ENCODE assay signal across 21 cellular contexts in the genomic region with DNA sequence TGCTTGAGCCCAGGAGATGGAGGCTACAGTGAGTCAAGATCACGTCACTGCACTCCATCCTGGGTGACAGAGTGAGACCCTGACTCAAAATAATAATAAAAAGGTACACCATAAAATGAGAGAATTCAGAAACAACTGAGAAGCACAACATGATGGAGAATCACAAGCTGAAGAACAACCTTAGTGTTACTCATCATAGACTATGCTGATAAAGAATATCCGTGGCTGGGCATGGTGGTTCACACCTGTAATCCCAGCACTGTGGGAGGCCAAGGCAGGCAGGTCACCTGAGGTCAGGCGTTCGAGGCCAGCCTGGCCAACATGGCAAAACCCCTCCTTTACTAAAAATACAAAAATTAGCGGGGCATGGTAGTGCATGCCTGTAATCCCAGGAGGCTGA. TPM values are rescaled to one million over a fixed set of nuclear protein-coding genes. Genes with fewer than 3 reads are reported as not detected.
DNase-seq lines count a peak whose midpoint lies in the region; ATAC-seq, FAIRE-seq and TF ChIP-seq lines count a peak whose summit lies in the region.
"Had no signal": no experiment of that assay in that cellular context is flagged by ENCODE, and none has a peak within 500 bp of the region (broad histone marks: within the 10 kb centered on the region; RNA-seq: fewer than 3 reads in every experiment).

No MANE protein-coding gene starts in this region.

- H3K27me3 ChIP-seq in BLaER1 (no peaks in the 10 kb centered on the region), neutrophil (no peaks in the 10 kb centered on the region)

- H3K36me3 ChIP-seq in BLaER1 (peaks cover 16% of the 10 kb centered on the region; the same call in 1 of the 2 replicates), neutrophil (peaks cover 15% of the 10 kb centered on the region)

- H3K27ac ChIP-seq in BLaER1 (no peak overlapping the region), neutrophil (peak overlapping the region; percentile 12)
- H3K27ac ChIP-seq: GM23248 had no signal

- H3K4me2 ChIP-seq in BLaER1, result peak overlapping the region; percentile 81

- H3K27ac Mint-ChIP-seq in activated CD8-positive, alpha-beta T cell treated with anti-CD3 and anti-CD28 coated beads for 36 hours, result no peak overlapping the region
- H3K27ac Mint-ChIP-seq in activated CD8-positive, alpha-beta T cell treated with anti-CD3 and anti-CD28 coated beads, Interleukin-2, amount 10 ng/mL, durations not matched to agents 7 days and 5 days, result no peak overlapping the region
- no peak overlapping the region for H3K27ac Mint-ChIP-seq in activated T-helper 17 cell treated with anti-CD3 and anti-CD28 coated beads, Interleukin-2, amount 50 U/mL, for 72 hours

- no peak for FAIRE-seq in HTR-8/SVneo (lab: Jason Lieb, UNC)
- FAIRE-seq: A204.1, D721Med, G401.6, GM12891, RCC 7860 had no signal

- CTCF ChIA-PET in activated CD8-positive, alpha-beta T cell treated with anti-CD3 and anti-CD28 coated beads for 36 hours (lab: Charles Lee), result no interaction called here
- CTCF ChIA-PET in activated CD8-positive, alpha-beta T cell treated with anti-CD3 and anti-CD28 coated beads, Interleukin-2, amount 10 ng/mL, durations not matched to agents 7 days and 5 days (lab: Charles Lee), result no interaction called here

- POLR2A ChIA-PET in activated CD8-positive, alpha-beta T cell treated with anti-CD3 and anti-CD28 coated beads for 36 hours (lab: Charles Lee), result interaction anchor here (1.4 kb wide), 1 partner anchor 9 kb away, joined by 4 read pairs; no protein-coding TSS in a partner anchor
- POLR2A ChIA-PET in activated CD8-positive, alpha-beta T cell treated with anti-CD3 and anti-CD28 coated beads, Interleukin-2, amount 10 ng/mL, durations not matched to agents 7 days and 5 days (lab: Charles Lee), result interaction anchor here (0.9 kb wide), 1 partner anchor 10 kb away, joined by 3 read pairs; no protein-coding TSS in a partner anchor

- intact Hi-C loops in activated CD8-positive, alpha-beta T cell treated with anti-CD3 and anti-CD28 coated beads for 36 hours (cut with micrococcal nuclease), result no loop called here
- intact Hi-C loops in posterior vena cava (cut with DNase I), result loop anchor here in 1 of 2 donors (10.0 kb wide), 1 partner anchor 50 kb away; no protein-coding TSS in a partner anchor

- ATAC-seq in activated CD8-positive, alpha-beta T cell treated with anti-CD3 and anti-CD28 coated beads for 36 hours, result peak; percentile 38
- no peak for ATAC-seq in activated CD8-positive, alpha-beta T cell treated with anti-CD3 and anti-CD28 coated beads, Interleukin-2, amount 10 ng/mL, durations not matched to agents 7 days and 5 days
- peak; percentile 75 for ATAC-seq in activated T-helper 17 cell treated with anti-CD3 and anti-CD28 coated beads, Interleukin-2, amount 50 U/mL, for 72 hours (replicated peaks)
- no peak for ATAC-seq in GM18870 (IDR thresholded peaks at IDR 0.05; ENCODE audit: unreplicated experiment)

- DNase-seq in activated CD8-positive, alpha-beta T cell treated with anti-CD3 and anti-CD28 coated beads for 36 hours, result no peak
- DNase-seq in activated CD8-positive, alpha-beta T cell treated with anti-CD3 and anti-CD28 coated beads, Interleukin-2, amount 10 ng/mL, durations not matched to agents 7 days and 5 days, result no peak
- DNase-seq in HTR-8/SVneo (ENCODE audit: insufficient read length, low spot score) (no peak), posterior vena cava (ENCODE audit: low spot score) (no peak)
- DNase-seq: CD4-positive, CD25-positive, alpha-beta regulatory T cell; DMS79 treated with DMSO at 0.1 percent for 48 hours; GM23248; IMR-90; NCI-H1417 treated with DMSO at 0.1 percent for 48 hours; NCI-H2029; NCI-H2171 treated with DMSO at 0.1 percent for 48 hours; NCI-H510A had no signal

- H3K4me3 ChIP-seq in BLaER1 (no peak overlapping the region), neutrophil (ENCODE audit: low read depth in 1 of 2, low read length in 1 of 2) (no peak overlapping the region)
- H3K4me3 ChIP-seq: GM23248 had no signal

- H3K4me1 ChIP-seq in BLaER1, result peaks cover 88% of the 10 kb centered on the region
- peaks cover 68 to 91% of the 10 kb centered on the region in 2 experiments for H3K4me1 ChIP-seq in neutrophil (ENCODE audit: control insufficient read depth in 1 of 2, insufficient read depth in 1 of 2, low read depth in 1 of 2, low read length in 1 of 2)

- no peaks in the 10 kb centered on the region for H3K9me3 ChIP-seq in BLaER1
- no peaks in the 10 kb centered on the region for H3K9me3 ChIP-seq in neutrophil

- TF ChIP-seq CTCF in activated CD8-positive, alpha-beta T cell treated with anti-CD3 and anti-CD28 coated beads for 36 hours (IDR thresholded peaks at IDR 0.05), result no peak
- TF ChIP-seq CTCF in neutrophil (IDR thresholded peaks at IDR 0.05), result no peak

- H4K20me1 ChIP-seq in BLaER1, result peaks cover 100% of the 10 kb centered on the region

- H3K27me3 Mint-ChIP-seq in activated CD8-positive, alpha-beta T cell treated with anti-CD3 and anti-CD28 coated beads for 36 hours, result no peaks in the 10 kb centered on the region
- H3K27me3 Mint-ChIP-seq in activated CD8-positive, alpha-beta T cell treated with anti-CD3 and anti-CD28 coated beads, Interleukin-2, amount 10 ng/mL, durations not matched to agents 7 days and 5 days (ENCODE audit: low read depth), result no peaks in the 10 kb centered on the region
- H3K27me3 Mint-ChIP-seq in activated T-helper 17 cell treated with anti-CD3 and anti-CD28 coated beads, Interleukin-2, amount 50 U/mL, for 72 hours, result no peaks in the 10 kb centered on the region
- H3K27me3 Mint-ChIP-seq: CD4-positive, CD25-positive, alpha-beta regulatory T cell had no signal

- H3K36me3 Mint-ChIP-seq in activated CD8-positive, alpha-beta T cell treated with anti-CD3 and anti-CD28 coated beads for 36 hours (ENCODE audit: low read depth), result no peaks in the 10 kb centered on the region
- H3K36me3 Mint-ChIP-seq in activated CD8-positive, alpha-beta T cell treated with anti-CD3 and anti-CD28 coated beads, Interleukin-2, amount 10 ng/mL, durations not matched to agents 7 days and 5 days (ENCODE audit: low read depth), result peaks cover 3% of the 10 kb centered on the region
- no peaks in the 10 kb centered on the region for H3K36me3 Mint-ChIP-seq in activated T-helper 17 cell treated with anti-CD3 and anti-CD28 coated beads, Interleukin-2, amount 50 U/mL, for 72 hours (ENCODE audit: low read depth)
- H3K36me3 Mint-ChIP-seq: CD4-positive, CD25-positive, alpha-beta regulatory T cell had no signal

- H3K9me3 Mint-ChIP-seq in activated CD8-positive, alpha-beta T cell treated with anti-CD3 and anti-CD28 coated beads for 36 hours, result no peaks in the 10 kb centered on the region
- no peaks in the 10 kb centered on the region for H3K9me3 Mint-ChIP-seq in activated CD8-positive, alpha-beta T cell treated with anti-CD3 and anti-CD28 coated beads, Interleukin-2, amount 10 ng/mL, durations not matched to agents 7 days and 5 days (ENCODE audit: insufficient read depth)
- no peaks in the 10 kb centered on the region for H3K9me3 Mint-ChIP-seq in activated T-helper 17 cell treated with anti-CD3 and anti-CD28 coated beads, Interleukin-2, amount 50 U/mL, for 72 hours
- H3K9me3 Mint-ChIP-seq: CD4-positive, CD25-positive, alpha-beta regulatory T cell had no signal

- no peak overlapping the region for H3K4me3 Mint-ChIP-seq in activated CD8-positive, alpha-beta T cell treated with anti-CD3 and anti-CD28 coated beads for 36 hours
- no peak overlapping the region for H3K4me3 Mint-ChIP-seq in activated CD8-positive, alpha-beta T cell treated with anti-CD3 and anti-CD28 coated beads, Interleukin-2, amount 10 ng/mL, durations not matched to agents 7 days and 5 days
- H3K4me3 Mint-ChIP-seq in activated T-helper 17 cell treated with anti-CD3 and anti-CD28 coated beads, Interleukin-2, amount 50 U/mL, for 72 hours, result peak overlapping the region; percentile 8

- no peak overlapping the region for H3K9ac ChIP-seq in BLaER1
- H3K9ac ChIP-seq: GM23248 had no signal

- peaks cover 83% of the 10 kb centered on the region for H3K4me1 Mint-ChIP-seq in activated CD8-positive, alpha-beta T cell treated with anti-CD3 and anti-CD28 coated beads for 36 hours (ENCODE audit: low read depth)
- peaks cover 25% of the 10 kb centered on the region for H3K4me1 Mint-ChIP-seq in activated CD8-positive, alpha-beta T cell treated with anti-CD3 and anti-CD28 coated beads, Interleukin-2, amount 10 ng/mL, durations not matched to agents 7 days and 5 days (ENCODE audit: low read depth)
- peaks cover 37% of the 10 kb centered on the region for H3K4me1 Mint-ChIP-seq in activated T-helper 17 cell treated with anti-CD3 and anti-CD28 coated beads, Interleukin-2, amount 50 U/mL, for 72 hours

RNA-seq across cellular contexts. Expression of gene CREBBP, which starts 16.0 kb away (rescaled TPM):
- total RNA-seq in activated CD8-positive, alpha-beta T cell treated with anti-CD3 and anti-CD28 coated beads for 36 hours, result 10 to 100 TPM; 27.9 to 33.5 TPM
- total RNA-seq in activated CD8-positive, alpha-beta T cell treated with anti-CD3 and anti-CD28 coated beads, Interleukin-2, amount 10 ng/mL, durations not matched to agents 7 days and 5 days, result 10 to 100 TPM; 51.8 to 55.8 TPM
- total RNA-seq in activated T-helper 17 cell treated with anti-CD3 and anti-CD28 coated beads, Interleukin-2, amount 50 U/mL, for 72 hours, result 10 to 100 TPM; 55.7 to 58.2 TPM
- 10 to 100 TPM; 48.4 to 56.8 TPM for total RNA-seq in posterior vena cava

Comparison
In these comparisons a context has a peak if more than half of its experiments do, and no peak if none do; other contexts are left out.
1. ATAC-seq: peak in activated CD8-positive, alpha-beta T cell treated with anti-CD3 and anti-CD28 coated beads for 36 hours (single experiment) and activated T-helper 17 cell treated with anti-CD3 and anti-CD28 coated beads, Interleukin-2, amount 50 U/mL, for 72 hours (single experiment); none in activated CD8-positive, alpha-beta T cell treated with anti-CD3 and anti-CD28 coated beads, Interleukin-2, amount 10 ng/mL, durations not matched to agents 7 days and 5 days (single experiment) and GM18870 (single experiment).